ENCODE assay signal across 8 cellular contexts in genomic region chr3:23183731-23184130, GRCh38. TPM values are rescaled to one million over a fixed set of nuclear protein-coding genes. Genes with fewer than 3 reads are reported as not detected.
A peak's percentile ranks its signal among the peaks of the same experiment; 100 is the strongest.
DNase-seq lines count a peak whose midpoint lies in the region; ATAC-seq lines count a peak whose summit lies in the region.

No MANE protein-coding gene starts in this region.

- peak; percentile 65 for DNase-seq in GM03348 (ENCODE audit: low spot score)
- peak; percentile 39 for DNase-seq in NCI-H146 (lab: John Stamatoyannopoulos, UW)
- peak; percentile 55 for DNase-seq in ecto neural progenitor cell (ENCODE audit: low spot score)
- DNase-seq in mucosa of gallbladder (ENCODE audit: low spot score): peak; percentile 56
- no peak for DNase-seq in T-helper 17 cell
- DNase-seq in effector CD4-positive, alpha-beta T cell: no peak

- ATAC-seq in HG03354 (IDR thresholded peaks at IDR 0.05; ENCODE audit: poor library complexity, severe bottlenecking, unreplicated experiment): no peak
- no peak for ATAC-seq in T-helper 17 cell
- no peak for ATAC-seq in GM21390 (IDR thresholded peaks at IDR 0.05; ENCODE audit: unreplicated experiment)

- H3K9me3 ChIP-seq in T-helper 17 cell (ENCODE audit: control insufficient read depth, low read length, poor library complexity, severe bottlenecking): no peaks in the 10 kb centered on the region

- H3K4me3 Mint-ChIP-seq in T-helper 17 cell: no peak overlapping the region

- no peak overlapping the region for H3K27ac Mint-ChIP-seq in T-helper 17 cell

- no peaks in the 10 kb centered on the region for H3K4me1 Mint-ChIP-seq in T-helper 17 cell

- H3K36me3 Mint-ChIP-seq in T-helper 17 cell (ENCODE audit: low read depth): no peaks in the 10 kb centered on the region

- no peaks in the 10 kb centered on the region for H3K27me3 Mint-ChIP-seq in T-helper 17 cell

RNA-seq across cellular contexts. Expression of gene UBE2E2, which starts 19.4 kb away (rescaled TPM):
- total RNA-seq in mucosa of gallbladder (45.1 TPM), T-helper 17 cell (1 to 10 TPM; 5.0 to 7.6 TPM)

Comparison
In these comparisons a context has a peak if more than half of its experiments do, and no peak if none do; other contexts are left out.
1. DNase-seq: peak in GM03348 (single experiment), NCI-H146 (single experiment), ecto neural progenitor cell (single experiment) and mucosa of gallbladder (single experiment); none in T-helper 17 cell (0 of 3) and effector CD4-positive, alpha-beta T cell (single experiment).